Comparison of ENCODE assay signal across 1 cellular context in the genomic region with DNA sequence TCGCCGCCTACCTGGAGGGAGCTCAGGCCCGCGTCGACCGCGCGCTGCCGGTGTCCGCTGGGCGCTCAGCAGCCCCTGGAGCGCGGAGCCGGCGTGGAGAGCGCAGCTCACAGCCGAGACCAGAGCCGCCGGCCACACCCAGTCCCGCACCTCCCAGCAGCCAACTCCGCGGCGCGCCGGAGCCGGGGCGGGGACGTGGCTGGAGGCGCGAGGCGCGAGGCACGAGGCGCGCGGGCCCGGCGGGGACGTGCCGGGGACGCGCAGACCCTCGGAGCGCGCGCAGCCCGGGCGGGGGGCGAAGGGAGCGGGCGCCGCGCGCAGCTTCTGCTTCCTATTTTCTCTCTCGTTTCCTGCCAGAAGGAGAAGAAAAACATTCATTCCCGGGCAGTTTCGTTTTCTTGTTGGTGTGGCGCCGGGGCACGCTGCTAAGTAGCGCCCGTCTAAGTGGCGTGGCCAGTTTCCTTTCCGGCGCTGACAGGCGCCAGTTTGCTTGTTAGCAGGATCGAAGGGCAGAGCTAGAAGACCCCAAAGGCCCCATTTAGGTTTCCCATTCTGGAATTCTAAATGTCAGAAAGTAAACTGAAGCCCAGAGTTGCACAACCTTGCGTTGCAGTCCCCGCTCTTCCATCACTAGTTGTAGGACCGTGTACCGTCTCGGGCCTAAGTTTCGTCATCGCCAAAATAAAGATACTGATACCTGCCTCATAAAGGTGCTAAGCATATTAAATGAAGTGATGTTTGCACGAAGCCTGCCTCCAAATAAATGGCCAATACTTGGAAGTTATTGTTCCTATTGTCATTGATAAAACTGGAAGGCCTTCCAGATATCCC.
TF ChIP-seq lines count a peak whose summit lies in the region.

A gene (minus strand): TSS at position 136 of the 831 bp plus-strand sequence. CDS start 25,270 bp downstream, outside the sequence.

TF ChIP-seq in HEK293, 187 proteins besides CTCF, POLR2A, EP300 and RAD21 (continued from another document):
- TF ChIP-seq, protein P1, sequence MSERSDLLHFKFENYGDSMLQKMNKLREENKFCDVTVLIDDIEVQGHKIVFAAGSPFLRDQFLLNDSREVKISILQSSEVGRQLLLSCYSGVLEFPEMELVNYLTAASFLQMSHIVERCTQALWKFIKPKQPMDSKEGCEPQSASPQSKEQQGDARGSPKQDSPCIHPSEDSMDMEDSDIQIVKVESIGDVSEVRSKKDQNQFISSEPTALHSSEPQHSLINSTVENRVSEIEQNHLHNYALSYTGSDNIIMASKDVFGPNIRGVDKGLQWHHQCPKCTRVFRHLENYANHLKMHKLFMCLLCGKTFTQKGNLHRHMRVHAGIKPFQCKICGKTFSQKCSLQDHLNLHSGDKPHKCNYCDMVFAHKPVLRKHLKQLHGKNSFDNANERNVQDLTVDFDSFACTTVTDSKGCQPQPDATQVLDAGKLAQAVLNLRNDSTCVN (tag by site-specific recombination; optimal IDR thresholded peaks at IDR 0.05): peak; percentile 64
- TF ChIP-seq, protein P2, sequence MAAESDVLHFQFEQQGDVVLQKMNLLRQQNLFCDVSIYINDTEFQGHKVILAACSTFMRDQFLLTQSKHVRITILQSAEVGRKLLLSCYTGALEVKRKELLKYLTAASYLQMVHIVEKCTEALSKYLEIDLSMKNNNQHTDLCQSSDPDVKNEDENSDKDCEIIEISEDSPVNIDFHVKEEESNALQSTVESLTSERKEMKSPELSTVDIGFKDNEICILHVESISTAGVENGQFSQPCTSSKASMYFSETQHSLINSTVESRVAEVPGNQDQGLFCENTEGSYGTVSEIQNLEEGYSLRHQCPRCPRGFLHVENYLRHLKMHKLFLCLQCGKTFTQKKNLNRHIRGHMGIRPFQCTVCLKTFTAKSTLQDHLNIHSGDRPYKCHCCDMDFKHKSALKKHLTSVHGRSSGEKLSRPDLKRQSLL (tag by site-specific recombination; IDR thresholded peaks at IDR 0.05): peak; percentile 67; the same call in 1 of the 2 replicates
- TF ChIP-seq, protein P3, sequence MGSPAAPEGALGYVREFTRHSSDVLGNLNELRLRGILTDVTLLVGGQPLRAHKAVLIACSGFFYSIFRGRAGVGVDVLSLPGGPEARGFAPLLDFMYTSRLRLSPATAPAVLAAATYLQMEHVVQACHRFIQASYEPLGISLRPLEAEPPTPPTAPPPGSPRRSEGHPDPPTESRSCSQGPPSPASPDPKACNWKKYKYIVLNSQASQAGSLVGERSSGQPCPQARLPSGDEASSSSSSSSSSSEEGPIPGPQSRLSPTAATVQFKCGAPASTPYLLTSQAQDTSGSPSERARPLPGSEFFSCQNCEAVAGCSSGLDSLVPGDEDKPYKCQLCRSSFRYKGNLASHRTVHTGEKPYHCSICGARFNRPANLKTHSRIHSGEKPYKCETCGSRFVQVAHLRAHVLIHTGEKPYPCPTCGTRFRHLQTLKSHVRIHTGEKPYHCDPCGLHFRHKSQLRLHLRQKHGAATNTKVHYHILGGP (tag by site-specific recombination; IDR thresholded peaks at IDR 0.05): no peak
- TF ChIP-seq HOXC10 (CRISPR knock-in tag; IDR thresholded peaks at IDR 0.05) (peak; percentile 74; the same call in 1 of the 2 replicates), TRIM28 (IDR thresholded peaks at IDR 0.05; ENCODE audit: borderline replicate concordance, low read length) (0 out of 2 replicates have a peak, but pooled peaks have one; percentile 8), ZNF600 (tag by site-specific recombination; IDR thresholded peaks at IDR 0.05) (peak; percentile 67; the same call in 1 of the 2 replicates), ZNF10 (tag by site-specific recombination; IDR thresholded peaks at IDR 0.05) (no peak), ZNF175 (tag by site-specific recombination; IDR thresholded peaks at IDR 0.05) (no peak), ZNF341 (tag by site-specific recombination; IDR thresholded peaks at IDR 0.05; ENCODE audit: low read depth) (peak; percentile 64), ZNF169 (tag by site-specific recombination; IDR thresholded peaks at IDR 0.05) (no peak), ZNF768 (tag by site-specific recombination; IDR thresholded peaks at IDR 0.05) (no peak), WT1 (tag by site-specific recombination; IDR thresholded peaks at IDR 0.05) (no peak), ZSCAN30 (tag by site-specific recombination; IDR thresholded peaks at IDR 0.05) (peak; percentile 51), ZNF274 (IDR thresholded peaks at IDR 0.05; ENCODE audit: low read length) (no peak), ZNF274 (tag by site-specific recombination; IDR thresholded peaks at IDR 0.05; ENCODE audit: borderline replicate concordance) (no peak), ZNF677 (tag by site-specific recombination; IDR thresholded peaks at IDR 0.05) (no peak), ZNF391 (tag by site-specific recombination; IDR thresholded peaks at IDR 0.05; ENCODE audit: borderline replicate concordance, low read depth) (no peak), OSR2 (tag by site-specific recombination; IDR thresholded peaks at IDR 0.05) (peak; percentile 19; the same call in 1 of the 2 replicates), ZBTB8A (tag by site-specific recombination; IDR thresholded peaks at IDR 0.05) (no peak), ZNF660 (tag by site-specific recombination; IDR thresholded peaks at IDR 0.05) (peak; percentile 41; the same call in 1 of the 2 replicates), ZNF548 (tag by site-specific recombination; IDR thresholded peaks at IDR 0.05) (no peak), ZNF544 (tag by site-specific recombination; IDR thresholded peaks at IDR 0.05) (no peak), IKZF3 (tag by site-specific recombination; IDR thresholded peaks at IDR 0.05) (peak; percentile 52; the same call in 1 of the 2 replicates), PRDM1 (tag by site-specific recombination; IDR thresholded peaks at IDR 0.05) (peak; percentile 83), ZNF335 (tag by site-specific recombination; conservative IDR thresholded peaks at IDR 0.05) (peak; percentile 83)
- TF ChIP-seq, protein P4, sequence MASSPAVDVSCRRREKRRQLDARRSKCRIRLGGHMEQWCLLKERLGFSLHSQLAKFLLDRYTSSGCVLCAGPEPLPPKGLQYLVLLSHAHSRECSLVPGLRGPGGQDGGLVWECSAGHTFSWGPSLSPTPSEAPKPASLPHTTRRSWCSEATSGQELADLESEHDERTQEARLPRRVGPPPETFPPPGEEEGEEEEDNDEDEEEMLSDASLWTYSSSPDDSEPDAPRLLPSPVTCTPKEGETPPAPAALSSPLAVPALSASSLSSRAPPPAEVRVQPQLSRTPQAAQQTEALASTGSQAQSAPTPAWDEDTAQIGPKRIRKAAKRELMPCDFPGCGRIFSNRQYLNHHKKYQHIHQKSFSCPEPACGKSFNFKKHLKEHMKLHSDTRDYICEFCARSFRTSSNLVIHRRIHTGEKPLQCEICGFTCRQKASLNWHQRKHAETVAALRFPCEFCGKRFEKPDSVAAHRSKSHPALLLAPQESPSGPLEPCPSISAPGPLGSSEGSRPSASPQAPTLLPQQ (tag by site-specific recombination; IDR thresholded peaks at IDR 0.05): no peak
- TF ChIP-seq, protein P5, sequence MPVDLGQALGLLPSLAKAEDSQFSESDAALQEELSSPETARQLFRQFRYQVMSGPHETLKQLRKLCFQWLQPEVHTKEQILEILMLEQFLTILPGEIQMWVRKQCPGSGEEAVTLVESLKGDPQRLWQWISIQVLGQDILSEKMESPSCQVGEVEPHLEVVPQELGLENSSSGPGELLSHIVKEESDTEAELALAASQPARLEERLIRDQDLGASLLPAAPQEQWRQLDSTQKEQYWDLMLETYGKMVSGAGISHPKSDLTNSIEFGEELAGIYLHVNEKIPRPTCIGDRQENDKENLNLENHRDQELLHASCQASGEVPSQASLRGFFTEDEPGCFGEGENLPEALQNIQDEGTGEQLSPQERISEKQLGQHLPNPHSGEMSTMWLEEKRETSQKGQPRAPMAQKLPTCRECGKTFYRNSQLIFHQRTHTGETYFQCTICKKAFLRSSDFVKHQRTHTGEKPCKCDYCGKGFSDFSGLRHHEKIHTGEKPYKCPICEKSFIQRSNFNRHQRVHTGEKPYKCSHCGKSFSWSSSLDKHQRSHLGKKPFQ (tag by site-specific recombination; IDR thresholded peaks at IDR 0.05): no peak
- TF ChIP-seq, protein P6, sequence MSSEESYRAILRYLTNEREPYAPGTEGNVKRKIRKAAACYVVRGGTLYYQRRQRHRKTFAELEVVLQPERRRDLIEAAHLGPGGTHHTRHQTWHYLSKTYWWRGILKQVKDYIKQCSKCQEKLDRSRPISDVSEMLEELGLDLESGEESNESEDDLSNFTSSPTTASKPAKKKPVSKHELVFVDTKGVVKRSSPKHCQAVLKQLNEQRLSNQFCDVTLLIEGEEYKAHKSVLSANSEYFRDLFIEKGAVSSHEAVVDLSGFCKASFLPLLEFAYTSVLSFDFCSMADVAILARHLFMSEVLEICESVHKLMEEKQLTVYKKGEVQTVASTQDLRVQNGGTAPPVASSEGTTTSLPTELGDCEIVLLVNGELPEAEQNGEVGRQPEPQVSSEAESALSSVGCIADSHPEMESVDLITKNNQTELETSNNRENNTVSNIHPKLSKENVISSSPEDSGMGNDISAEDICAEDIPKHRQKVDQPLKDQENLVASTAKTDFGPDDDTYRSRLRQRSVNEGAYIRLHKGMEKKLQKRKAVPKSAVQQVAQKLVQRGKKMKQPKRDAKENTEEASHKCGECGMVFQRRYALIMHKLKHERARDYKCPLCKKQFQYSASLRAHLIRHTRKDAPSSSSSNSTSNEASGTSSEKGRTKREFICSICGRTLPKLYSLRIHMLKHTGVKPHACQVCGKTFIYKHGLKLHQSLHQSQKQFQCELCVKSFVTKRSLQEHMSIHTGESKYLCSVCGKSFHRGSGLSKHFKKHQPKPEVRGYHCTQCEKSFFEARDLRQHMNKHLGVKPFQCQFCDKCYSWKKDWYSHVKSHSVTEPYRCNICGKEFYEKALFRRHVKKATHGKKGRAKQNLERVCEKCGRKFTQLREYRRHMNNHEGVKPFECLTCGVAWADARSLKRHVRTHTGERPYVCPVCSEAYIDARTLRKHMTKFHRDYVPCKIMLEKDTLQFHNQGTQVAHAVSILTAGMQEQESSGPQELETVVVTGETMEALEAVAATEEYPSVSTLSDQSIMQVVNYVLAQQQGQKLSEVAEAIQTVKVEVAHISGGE (tag by site-specific recombination; conservative IDR thresholded peaks at IDR 0.05; ENCODE audit: low read depth): peak; percentile 39; the same call in 1 of the 2 replicates
- TF ChIP-seq, protein P7, sequence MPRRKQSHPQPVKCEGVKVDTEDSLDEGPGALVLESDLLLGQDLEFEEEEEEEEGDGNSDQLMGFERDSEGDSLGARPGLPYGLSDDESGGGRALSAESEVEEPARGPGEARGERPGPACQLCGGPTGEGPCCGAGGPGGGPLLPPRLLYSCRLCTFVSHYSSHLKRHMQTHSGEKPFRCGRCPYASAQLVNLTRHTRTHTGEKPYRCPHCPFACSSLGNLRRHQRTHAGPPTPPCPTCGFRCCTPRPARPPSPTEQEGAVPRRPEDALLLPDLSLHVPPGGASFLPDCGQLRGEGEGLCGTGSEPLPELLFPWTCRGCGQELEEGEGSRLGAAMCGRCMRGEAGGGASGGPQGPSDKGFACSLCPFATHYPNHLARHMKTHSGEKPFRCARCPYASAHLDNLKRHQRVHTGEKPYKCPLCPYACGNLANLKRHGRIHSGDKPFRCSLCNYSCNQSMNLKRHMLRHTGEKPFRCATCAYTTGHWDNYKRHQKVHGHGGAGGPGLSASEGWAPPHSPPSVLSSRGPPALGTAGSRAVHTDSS (tag by site-specific recombination; IDR thresholded peaks at IDR 0.05): no peak
- TF ChIP-seq, protein P8, sequence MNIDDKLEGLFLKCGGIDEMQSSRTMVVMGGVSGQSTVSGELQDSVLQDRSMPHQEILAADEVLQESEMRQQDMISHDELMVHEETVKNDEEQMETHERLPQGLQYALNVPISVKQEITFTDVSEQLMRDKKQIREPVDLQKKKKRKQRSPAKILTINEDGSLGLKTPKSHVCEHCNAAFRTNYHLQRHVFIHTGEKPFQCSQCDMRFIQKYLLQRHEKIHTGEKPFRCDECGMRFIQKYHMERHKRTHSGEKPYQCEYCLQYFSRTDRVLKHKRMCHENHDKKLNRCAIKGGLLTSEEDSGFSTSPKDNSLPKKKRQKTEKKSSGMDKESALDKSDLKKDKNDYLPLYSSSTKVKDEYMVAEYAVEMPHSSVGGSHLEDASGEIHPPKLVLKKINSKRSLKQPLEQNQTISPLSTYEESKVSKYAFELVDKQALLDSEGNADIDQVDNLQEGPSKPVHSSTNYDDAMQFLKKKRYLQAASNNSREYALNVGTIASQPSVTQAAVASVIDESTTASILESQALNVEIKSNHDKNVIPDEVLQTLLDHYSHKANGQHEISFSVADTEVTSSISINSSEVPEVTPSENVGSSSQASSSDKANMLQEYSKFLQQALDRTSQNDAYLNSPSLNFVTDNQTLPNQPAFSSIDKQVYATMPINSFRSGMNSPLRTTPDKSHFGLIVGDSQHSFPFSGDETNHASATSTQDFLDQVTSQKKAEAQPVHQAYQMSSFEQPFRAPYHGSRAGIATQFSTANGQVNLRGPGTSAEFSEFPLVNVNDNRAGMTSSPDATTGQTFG (tag by site-specific recombination; IDR thresholded peaks at IDR 0.05; ENCODE audit: borderline replicate concordance): no peak
